In the genomic region with DNA sequence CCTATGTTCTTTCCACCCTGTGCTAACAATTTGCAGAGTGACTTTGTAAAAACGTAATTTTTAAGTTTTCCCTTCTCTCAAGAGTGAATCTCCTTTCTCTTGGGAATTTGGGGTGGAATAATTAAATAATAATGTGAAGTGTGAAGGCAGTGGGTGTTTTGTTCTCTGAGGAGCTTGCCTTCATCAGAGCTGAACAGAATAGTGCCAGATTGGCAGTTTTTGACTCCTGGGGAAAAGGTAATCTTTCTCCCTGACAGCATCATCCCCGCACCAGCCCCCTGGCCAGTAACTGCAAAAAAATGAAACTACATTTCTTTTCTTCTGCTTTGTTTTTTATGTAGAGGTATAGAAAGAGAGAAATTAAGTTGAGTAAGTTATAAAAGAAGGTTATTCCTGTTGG, we compare ENCODE assay signal across 31 cellular contexts. TPM values are rescaled to one million over a fixed set of nuclear protein-coding genes. Genes with fewer than 3 reads are reported as not detected.
"Had no signal": no experiment of that assay in that cellular context is flagged by ENCODE, and none has a peak within 500 bp of the region (broad histone marks: within the 10 kb centered on the region; RNA-seq: fewer than 3 reads in every experiment).

No MANE protein-coding gene starts in this region.

- H3K4me2 ChIP-seq: neural progenitor cell, smooth muscle cell had no signal

- ATAC-seq: naive thymus-derived CD4-positive, alpha-beta T cell; natural killer cell; psoas muscle; sciatic nerve; stimulated activated memory B cell treated with anti-CD40 and anti-IgM and Interleukin-4, amounts not matched to agents 10 μg/mL and 1 μg/mL and 100 μg/mL, for 72 hours; stimulated activated naive CD8-positive, alpha-beta T cell treated with anti-CD3 and anti-CD28 coated beads, Interleukin-15, amount 100 ng/mL, for 72 hours; stimulated activated naive CD8-positive, alpha-beta T cell treated with anti-CD3 and anti-CD28 coated beads, Interleukin-15, Interleukin-2, amounts not matched to agents 100 U/mL and 50 U/mL, for 24 hours; upper lobe of right lung had no signal

- H3K27ac ChIP-seq: neural progenitor cell, ovary, parathyroid adenoma, psoas muscle, right atrium auricular region, skin epidermis, spleen, suprapubic skin, testis, tibial artery, transverse colon, upper lobe of right lung, uterus had no signal

- H3K4me1 ChIP-seq: parathyroid adenoma, psoas muscle, right atrium auricular region, spleen, suprapubic skin, testis, tibial artery, transverse colon, upper lobe of right lung, uterus had no signal

- H3K4me3 ChIP-seq: neural progenitor cell, ovary, psoas muscle, right atrium auricular region, skin epidermis, smooth muscle cell, spleen, suprapubic skin, testis, tibial artery, transverse colon, upper lobe of right lung, uterus had no signal

- H3K9me3 ChIP-seq: ovary, psoas muscle, right atrium auricular region, spleen, suprapubic skin, testis, tibial artery, transverse colon, upper lobe of right lung, uterus had no signal

- DNase-seq: naive thymus-derived CD4-positive, alpha-beta T cell; natural killer cell; occipital lobe; ovary; posterior cingulate gyrus; psoas muscle; retina; spleen; stimulated activated CD4-positive, alpha-beta T cell treated with anti-CD3 and anti-CD28 coated beads, Interleukin-12 subunit alpha, Interleukin-12 subunit beta, amount 100 ng/mL, for 4 hours; stimulated activated CD4-positive, alpha-beta T cell treated with anti-CD3 and anti-CD28 coated beads, Interleukin-1b, Interleukin-23, amount 100 ng/mL, for 48 hours; stimulated activated CD4-positive, alpha-beta T cell treated with anti-CD3 and anti-CD28 coated beads, Interleukin-4, amount 100 ng/mL, for 1 hour; stimulated activated CD4-positive, alpha-beta T cell treated with anti-CD3 and anti-CD28 coated beads, Interleukin-4, amount 100 ng/mL, for 4 hours; stimulated activated CD8-positive, alpha-beta memory T cell treated with anti-CD3 and anti-CD28 coated beads, Interleukin-4, amount 100 ng/mL, for 48 hours; stimulated activated naive CD4-positive, alpha-beta T cell; stimulated activated naive CD8-positive, alpha-beta T cell treated with anti-CD3 and anti-CD28 coated beads, Interleukin-15, amount 100 ng/mL, for 72 hours; stimulated activated naive CD8-positive, alpha-beta T cell treated with anti-CD3 and anti-CD28 coated beads, Interleukin-15, Interleukin-2, amounts not matched to agents 100 U/mL and 50 U/mL, for 24 hours; substantia nigra; testis; tibial artery; transverse colon; upper lobe of right lung; uterus had no signal

RNA-seq across cellular contexts. Expression of gene MUC15, which starts 59.9 kb away (rescaled TPM):
- polyA plus RNA-seq: naive thymus-derived CD4-positive, alpha-beta T cell; neural cell; psoas muscle; spleen had no signal
